Comparison of ENCODE assay signal across 18 cellular contexts in genomic region chrX:883588-883987, GRCh38.
DNase-seq lines count a peak whose midpoint lies in the region; ATAC-seq, FAIRE-seq and TF ChIP-seq lines count a peak whose summit lies in the region.
"Had no signal": no experiment of that assay in that cellular context is flagged by ENCODE, and none has a peak within 500 bp of the region (broad histone marks: within the 10 kb centered on the region; RNA-seq: fewer than 3 reads in every experiment).

No MANE protein-coding gene starts in this region.

- H2BK12ac ChIP-seq in H9 (ENCODE audit: insufficient read length, low read depth, low read length), result no peak overlapping the region

- no peak overlapping the region for H3K9ac ChIP-seq in H9 (ENCODE audit: extremely low read depth, insufficient read length, low read length)
- no peak overlapping the region for H3K9ac ChIP-seq in HepG2 (ENCODE audit: insufficient read depth, low read depth, low read length)

- H3K14ac ChIP-seq in H9 (ENCODE audit: insufficient read depth, low read length), result peak overlapping the region; percentile 58; the same call in 1 of the 2 replicates

- FAIRE-seq in HepG2 (lab: Jason Lieb, UNC), result no peak
- FAIRE-seq: A204.1, GM12892, GM18507 had no signal

- H3K4me1 ChIP-seq in H9 (ENCODE audit: insufficient read depth, low read length), result no peaks in the 10 kb centered on the region; the same call in 1 of the 2 replicates
- H3K4me1 ChIP-seq in HepG2 (ENCODE audit: insufficient read depth, low read length), result no peaks in the 10 kb centered on the region

- peak; percentile 46 for ATAC-seq in WTC11
- ATAC-seq in HepG2, result peak; percentile 52; the same call in 2 of the 3 replicates
- no peak for ATAC-seq in stimulated activated naive B cell treated with anti-CD40 and anti-IgM and Interleukin-4, amounts not matched to agents 10 μg/mL and 1 μg/mL and 100 μg/mL, for 72 hours (replicated peaks)
- no peak for ATAC-seq in HG03159 (IDR thresholded peaks at IDR 0.05; ENCODE audit: unreplicated experiment)
- ATAC-seq in GM21723 (IDR thresholded peaks at IDR 0.05; ENCODE audit: unreplicated experiment), result no peak
- ATAC-seq: HCT116 had no signal

- H3K4me1 Mint-ChIP-seq in H9, result peaks cover 13 to 14% of the 10 kb centered on the region in 2 experiments
- H3K4me1 Mint-ChIP-seq in WTC11, result peaks cover 16% of the 10 kb centered on the region
- no peaks in the 10 kb centered on the region for H3K4me1 Mint-ChIP-seq in stimulated activated naive B cell treated with anti-CD40 and anti-IgM and Interleukin-4, amounts not matched to agents 10 μg/mL and 1 μg/mL and 100 μg/mL, for 72 hours

- no peak overlapping the region for H3K4me3 ChIP-seq in HepG2 (replicated peaks in 1 of 3; ENCODE audit: insufficient read depth in 1 of 3, low read depth in 2 of 3, low read length in 3 of 3)

- TF ChIP-seq POLR2A in HepG2 (IDR thresholded peaks at IDR 0.05; ENCODE audit: insufficient read depth in 1 of 2, low read depth in 2 of 2, low read length in 2 of 2), result no peak

- H3K9me3 Mint-ChIP-seq in H9 (peaks cover 3 to 8% of the 10 kb centered on the region in 2 experiments; a peak in 4 of 5 replicates), WTC11 (peaks cover 13% of the 10 kb centered on the region)
- peaks cover 4% of the 10 kb centered on the region in 2 donors for H3K9me3 Mint-ChIP-seq in stimulated activated naive B cell treated with anti-CD40 and anti-IgM and Interleukin-4, amounts not matched to agents 10 μg/mL and 1 μg/mL and 100 μg/mL, for 72 hours
- H3K9me3 Mint-ChIP-seq: CD4-positive, alpha-beta T cell had no signal

- no peak overlapping the region for H3T11ph ChIP-seq in H9 (ENCODE audit: low read length)

- intact Hi-C loops in HepG2 (cut with micrococcal nuclease; ENCODE audit: unreplicated experiment), result no loop called here

- H3K56ac ChIP-seq in H9 (ENCODE audit: insufficient read length, low read depth, low read length), result no peak overlapping the region

- H3K23ac ChIP-seq in H9 (ENCODE audit: insufficient read length, low read depth, low read length), result no peak overlapping the region

- H2BK15ac ChIP-seq in H9 (ENCODE audit: low read depth, low read length), result no peak overlapping the region

- H3K36me3 ChIP-seq in HepG2 (replicated peaks in 1 of 2; ENCODE audit: control insufficient read depth in 1 of 2, insufficient read depth in 2 of 2, low read length in 2 of 2), result no peaks in the 10 kb centered on the region

- H2BK120ac ChIP-seq in H9 (ENCODE audit: low read depth, low read length, poor library complexity, severe bottlenecking), result no peak overlapping the region

- DNase-seq in H9, result peak; percentile 33
- DNase-seq in WTC11 (ENCODE audit: low spot score), result no peak
- DNase-seq in HepG2 (ENCODE audit: low spot score), result no peak
- no peak for DNase-seq in stimulated activated naive B cell treated with anti-CD40 and anti-IgM and Interleukin-4, amounts not matched to agents 10 μg/mL and 1 μg/mL and 100 μg/mL, for 72 hours
- DNase-seq in mesenteric fat pad (ENCODE audit: low spot score), result no peak
- DNase-seq in activated CD4-positive, alpha-beta T cell treated with anti-CD3 and anti-CD28 coated beads, Interleukin-2, amount 50 U/mL, for 4 hours, result no peak
- DNase-seq: AML-193; CD4-positive, alpha-beta T cell; DMS153; DMS79; GDM1 had no signal

- H3K27me3 Mint-ChIP-seq in H9 (ENCODE audit: low read depth), result peaks cover 18% of the 10 kb centered on the region
- H3K27me3 Mint-ChIP-seq in WTC11 (ENCODE audit: low read depth), result peaks cover 8% of the 10 kb centered on the region
- H3K27me3 Mint-ChIP-seq in stimulated activated naive B cell treated with anti-CD40 and anti-IgM and Interleukin-4, amounts not matched to agents 10 μg/mL and 1 μg/mL and 100 μg/mL, for 72 hours, result peaks cover 18 to 23% of the 10 kb centered on the region in 2 donors

- H4K20me1 ChIP-seq in H9 (ENCODE audit: control insufficient read depth, insufficient read depth, insufficient read length), result no peaks in the 10 kb centered on the region
- no peaks in the 10 kb centered on the region for H4K20me1 ChIP-seq in HepG2 (ENCODE audit: insufficient read depth, low read length)

- WGBS in H9 (ENCODE audit: extremely low coverage, insufficient read length, low lambda C conversion rate), result no CpG with 5 or more reads among the region's 10 CpGs
- WGBS in HepG2 (ENCODE audit: low lambda C conversion rate), result 6% methylated on average over 1 of the region's 10 CpGs

- POLR2A ChIA-PET in WTC11 (lab: Charles Lee) (no interaction called here), HepG2 (lab: Yijun Ruan, JAX) (no interaction called here)

- no peak overlapping the region for H2AK5ac ChIP-seq in H9 (ENCODE audit: insufficient read length, low read length)

- H4K8ac ChIP-seq in H9 (replicated peaks; ENCODE audit: insufficient read length, low read depth, low read length), result no peak overlapping the region

- H3K4me2 ChIP-seq in H9 (ENCODE audit: insufficient read depth, insufficient read length, low read length) (no peak overlapping the region), HepG2 (ENCODE audit: low read depth, low read length) (no peak overlapping the region)

- no peak overlapping the region for H3K27ac ChIP-seq in H9 (ENCODE audit: insufficient read length, low read depth, low read length)
- no peak overlapping the region for H3K27ac ChIP-seq in HepG2 (ENCODE audit: extremely low read length, insufficient read depth, low read length)
- H3K27ac ChIP-seq: C4-2B had no signal

- H3K27ac Mint-ChIP-seq in H9, result no peak overlapping the region
- no peak overlapping the region for H3K27ac Mint-ChIP-seq in WTC11
- H3K27ac Mint-ChIP-seq in stimulated activated naive B cell treated with anti-CD40 and anti-IgM and Interleukin-4, amounts not matched to agents 10 μg/mL and 1 μg/mL and 100 μg/mL, for 72 hours, result peak overlapping the region; percentile 25
- H3K27ac Mint-ChIP-seq: CD4-positive, alpha-beta T cell had no signal

- TF ChIP-seq EP300 in HepG2 (IDR thresholded peaks at IDR 0.05; ENCODE audit: low read depth in 2 of 2, low read length in 2 of 2) (no peak), HepG2 (CRISPR knock-in tag; IDR thresholded peaks at IDR 0.05; ENCODE audit: borderline replicate concordance) (no peak)

- no peaks in the 10 kb centered on the region for H3K79me2 ChIP-seq in H9 (ENCODE audit: insufficient read depth, low read length)
- H3K79me2 ChIP-seq in HepG2 (ENCODE audit: insufficient read depth, low read length), result no peaks in the 10 kb centered on the region

- H3K23me2 ChIP-seq in H9 (ENCODE audit: insufficient read length, low read depth, low read length, poor library complexity, severe bottlenecking), result no peaks in the 10 kb centered on the region

- no peak overlapping the region for H4K91ac ChIP-seq in H9 (ENCODE audit: insufficient read length, low read depth, low read length)

- in situ Hi-C loops in HepG2 (cut with HindIII; ENCODE audit: extremely low pct_ligation_motif_present, low pct_unique_long_range_greater_than_20kb), result no loop called here

- no peak overlapping the region for H4K5ac ChIP-seq in H9 (ENCODE audit: insufficient read length, low read depth, low read length)

- H2BK20ac ChIP-seq in H9 (ENCODE audit: low read depth, low read length, poor library complexity, severe bottlenecking), result no peak overlapping the region

- no peak overlapping the region for H2AFZ ChIP-seq in H9 (ENCODE audit: low read length)
- no peak overlapping the region for H2AFZ ChIP-seq in HepG2 (ENCODE audit: low read length)

- H3K27me3 ChIP-seq in H9 (ENCODE audit: insufficient read depth, low read length), result no peaks in the 10 kb centered on the region
- no peaks in the 10 kb centered on the region for H3K27me3 ChIP-seq in HepG2 (ENCODE audit: control insufficient read depth in 1 of 2, insufficient read depth in 2 of 2, low read length in 2 of 2)

- BruUV-seq in HepG2 (replicated peaks; lab: Mats Ljungman, UMichigan), result no TSS peak

- CTCF ChIA-PET in WTC11 (lab: Charles Lee), result no interaction called here
- CTCF ChIA-PET in HepG2 (lab: Yijun Ruan, JAX; ENCODE audit: low intra/inter-chr PET ratio, low total read pairs), result no interaction called here

- TF ChIP-seq CTCF in H9 (conservative IDR thresholded peaks at IDR 0.05) (no peak), WTC11 (IDR thresholded peaks at IDR 0.05) (no peak), HepG2 (CRISPR knock-in tag; IDR thresholded peaks at IDR 0.05) (no peak)

- no peak for TF ChIP-seq RAD21 in HepG2 (CRISPR knock-in tag; IDR thresholded peaks at IDR 0.05)

- H2BK5ac ChIP-seq in H9 (ENCODE audit: insufficient read length, low read length), result no peak overlapping the region

- H3K4ac ChIP-seq in H9 (ENCODE audit: low read depth, low read length), result no peak overlapping the region

- peaks cover 0 to 5% (median 0%) of the 10 kb centered on the region in 3 experiments; a peak in 2 of 7 replicates for H3K36me3 Mint-ChIP-seq in H9 (ENCODE audit: insufficient read depth in 1 of 3, low read depth in 3 of 3)
- no peaks in the 10 kb centered on the region for H3K36me3 Mint-ChIP-seq in WTC11
- H3K36me3 Mint-ChIP-seq in stimulated activated naive B cell treated with anti-CD40 and anti-IgM and Interleukin-4, amounts not matched to agents 10 μg/mL and 1 μg/mL and 100 μg/mL, for 72 hours, result no peaks in the 10 kb centered on the region

- H3K79me1 ChIP-seq in H9 (ENCODE audit: insufficient read depth, low read depth, low read length, poor library complexity, severe bottlenecking), result no peaks in the 10 kb centered on the region

- H3K4me3 Mint-ChIP-seq in H9, result no peak overlapping the region
- no peak overlapping the region for H3K4me3 Mint-ChIP-seq in WTC11
- no peak overlapping the region for H3K4me3 Mint-ChIP-seq in stimulated activated naive B cell treated with anti-CD40 and anti-IgM and Interleukin-4, amounts not matched to agents 10 μg/mL and 1 μg/mL and 100 μg/mL, for 72 hours
- H3K4me3 Mint-ChIP-seq: CD4-positive, alpha-beta T cell had no signal

- H3K9me3 ChIP-seq in H9 (ENCODE audit: control insufficient read depth, low read depth, low read length), result no peaks in the 10 kb centered on the region
- H3K9me3 ChIP-seq in HepG2 (ENCODE audit: low read length), result no peaks in the 10 kb centered on the region

- H3K18ac ChIP-seq in H9 (ENCODE audit: insufficient read length, low read depth, low read length), result no peak overlapping the region

TF ChIP-seq in WTC11, 78 proteins besides CTCF, POLR2A, EP300 and RAD21 (continues in another document):
- TF ChIP-seq JAZF1 (CRISPR knock-in tag; IDR thresholded peaks at IDR 0.05), result no peak
- TF ChIP-seq, protein P1, sequence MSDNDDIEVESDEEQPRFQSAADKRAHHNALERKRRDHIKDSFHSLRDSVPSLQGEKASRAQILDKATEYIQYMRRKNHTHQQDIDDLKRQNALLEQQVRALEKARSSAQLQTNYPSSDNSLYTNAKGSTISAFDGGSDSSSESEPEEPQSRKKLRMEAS (CRISPR knock-in tag; IDR thresholded peaks at IDR 0.05), result no peak

TF ChIP-seq in HepG2, 621 proteins besides CTCF, POLR2A, EP300 and RAD21 (continues in another document):
- TF ChIP-seq SALL1 (CRISPR knock-in tag; IDR thresholded peaks at IDR 0.05) (no peak), ZNF17 (CRISPR knock-in tag; IDR thresholded peaks at IDR 0.05) (no peak), ARNTL (CRISPR knock-in tag; IDR thresholded peaks at IDR 0.05) (no peak), ZNF232 (CRISPR knock-in tag; IDR thresholded peaks at IDR 0.05; ENCODE audit: borderline replicate concordance) (no peak), ZNF564 (CRISPR knock-in tag; IDR thresholded peaks at IDR 0.05) (no peak), ETV6 (CRISPR knock-in tag; conservative IDR thresholded peaks at IDR 0.05) (no peak)

Comparison
In these comparisons a context has a peak if more than half of its experiments do, and no peak if none do; other contexts are left out.
1. ATAC-seq: peak in WTC11 (single experiment) and HepG2 (single experiment); none in stimulated activated naive B cell treated with anti-CD40 and anti-IgM and Interleukin-4, amounts not matched to agents 10 μg/mL and 1 μg/mL and 100 μg/mL, for 72 hours (0 of 2), HG03159 (single experiment) and GM21723 (single experiment).